29 cellular contexts compared by ENCODE assay signal in genomic region chr1:84923317-84923716, GRCh38. TPM values are rescaled to one million over a fixed set of nuclear protein-coding genes. Genes with fewer than 3 reads are reported as not detected.
"Had no signal": no experiment of that assay in that cellular context is flagged by ENCODE, and none has a peak within 500 bp of the region (broad histone marks: within the 10 kb centered on the region; RNA-seq: fewer than 3 reads in every experiment).

No MANE protein-coding gene starts in this region.

- H3K9me3 Mint-ChIP-seq: mesothelial cell of epicardium; naive thymus-derived CD4-positive, alpha-beta T cell; natural killer cell treated with Interleukin-12 subunit alpha and Interleukin-12 subunit beta and Interleukin-15 and Interleukin-18, amount 100 ng/mL, for 72 hours; stimulated activated naive CD8-positive, alpha-beta T cell treated with anti-CD3 and anti-CD28 coated beads, Interleukin-15, Interleukin-2, amounts not matched to agents 100 ng/mL and 50 ng/mL, for 24 hours had no signal

- ATAC-seq: left cardiac atrium; left lung; lower lobe of right lung; naive thymus-derived CD4-positive, alpha-beta T cell; natural killer cell treated with Interleukin-12 subunit alpha and Interleukin-12 subunit beta and Interleukin-15 and Interleukin-18, amount 100 ng/mL, for 72 hours; pancreas; right cardiac atrium; sciatic nerve; upper lobe of right lung had no signal

- H3K27ac ChIP-seq: left lung, lower lobe of right lung, pancreas, prostate gland, skin epidermis, suprapubic skin, thoracic aorta, tibial artery, upper lobe of right lung had no signal

- DNase-seq: kidney glomerular epithelial cell; left cardiac atrium; left lung; lower lobe of right lung; mammary epithelial cell; mesendoderm; naive thymus-derived CD4-positive, alpha-beta T cell; pancreas; posterior cingulate gyrus; retina; right cardiac atrium; stimulated activated CD4-positive, alpha-beta T cell treated with anti-CD3 and anti-CD28 coated beads, Interleukin-12 subunit alpha, Interleukin-12 subunit beta, amount 100 ng/mL, for 4 hours; stimulated activated CD4-positive, alpha-beta T cell treated with anti-CD3 and anti-CD28 coated beads, Interleukin-15, amount 100 ng/mL, for 24 hours; stimulated activated CD4-positive, alpha-beta T cell treated with anti-CD3 and anti-CD28 coated beads, Interleukin-2, amount 100 ng/mL, for 24 hours; stimulated activated CD4-positive, alpha-beta T cell treated with anti-CD3 and anti-CD28 coated beads, Interleukin-4, amount 100 ng/mL, for 1 hour; stimulated activated naive CD4-positive, alpha-beta T cell; tibial artery; trophoblast cell; upper lobe of right lung had no signal

- H3K36me3 Mint-ChIP-seq: mesothelial cell of epicardium had no signal

- H3K27ac Mint-ChIP-seq: mesothelial cell of epicardium; naive thymus-derived CD4-positive, alpha-beta T cell; natural killer cell treated with Interleukin-12 subunit alpha and Interleukin-12 subunit beta and Interleukin-15 and Interleukin-18, amount 100 ng/mL, for 72 hours; stimulated activated naive CD8-positive, alpha-beta T cell treated with anti-CD3 and anti-CD28 coated beads, Interleukin-15, Interleukin-2, amounts not matched to agents 100 ng/mL and 50 ng/mL, for 24 hours had no signal

- H3K9me3 ChIP-seq: left lung, lower lobe of right lung, pancreas, prostate gland, suprapubic skin, thoracic aorta, tibial artery, upper lobe of right lung had no signal

- H3K4me1 ChIP-seq: left lung, lower lobe of right lung, prostate gland, suprapubic skin, tibial artery, upper lobe of right lung had no signal

- H3K4me1 Mint-ChIP-seq: mesothelial cell of epicardium; naive thymus-derived CD4-positive, alpha-beta T cell had no signal

- H3K4me3 ChIP-seq: left lung, lower lobe of right lung, pancreas, prostate gland, skin epidermis, suprapubic skin, thoracic aorta, tibial artery, upper lobe of right lung had no signal

- H3K27me3 Mint-ChIP-seq: stimulated activated naive CD8-positive, alpha-beta T cell treated with anti-CD3 and anti-CD28 coated beads, Interleukin-15, Interleukin-2, amounts not matched to agents 100 ng/mL and 50 ng/mL, for 24 hours had no signal

- H3K4me3 Mint-ChIP-seq: mesothelial cell of epicardium; naive thymus-derived CD4-positive, alpha-beta T cell; natural killer cell treated with Interleukin-12 subunit alpha and Interleukin-12 subunit beta and Interleukin-15 and Interleukin-18, amount 100 ng/mL, for 72 hours; stimulated activated naive CD8-positive, alpha-beta T cell treated with anti-CD3 and anti-CD28 coated beads, Interleukin-15, Interleukin-2, amounts not matched to agents 100 ng/mL and 50 ng/mL, for 24 hours had no signal

- H3K36me3 ChIP-seq: left lung, lower lobe of right lung, pancreas, prostate gland, suprapubic skin, thoracic aorta, tibial artery, upper lobe of right lung had no signal

RNA-seq across cellular contexts. Expression of gene LPAR3, which starts 30.3 kb away (rescaled TPM):
- total RNA-seq: myocyte, osteoblast had no signal
